ENCODE assay signal across 1 cellular context in genomic region chr2:187509667-187510417, GRCh38.
TF ChIP-seq lines count a peak whose summit lies in the region.

No MANE protein-coding gene starts in this region.

TF ChIP-seq in HepG2, 621 proteins besides CTCF, POLR2A, EP300 and RAD21 (continued from another document and continues in another):
- TF ChIP-seq THAP7 (CRISPR knock-in tag; IDR thresholded peaks at IDR 0.05) (no peak; the same call in 1 of the 2 replicates), MNT (IDR thresholded peaks at IDR 0.05) (peak; percentile 39; the same call in 1 of the 2 replicates), ZNF562 (CRISPR knock-in tag; IDR thresholded peaks at IDR 0.05; ENCODE audit: borderline replicate concordance) (no peak), ATAD3A (CRISPR knock-in tag; IDR thresholded peaks at IDR 0.05) (no peak), ZNF691 (CRISPR knock-in tag; IDR thresholded peaks at IDR 0.05; ENCODE audit: borderline replicate concordance, low read depth) (no peak), MAFF (IDR thresholded peaks at IDR 0.05; ENCODE audit: low read depth, low read length) (peak; percentile 57), ZNF569 (CRISPR knock-in tag; IDR thresholded peaks at IDR 0.05; ENCODE audit: borderline replicate concordance) (no peak), ZSCAN20 (CRISPR knock-in tag; IDR thresholded peaks at IDR 0.05; ENCODE audit: borderline replicate concordance) (no peak), ZNF619 (CRISPR knock-in tag; IDR thresholded peaks at IDR 0.05) (no peak), FOXA3 (CRISPR knock-in tag; IDR thresholded peaks at IDR 0.05) (peak; percentile 98), TFDP1 (CRISPR knock-in tag; IDR thresholded peaks at IDR 0.05; ENCODE audit: borderline replicate concordance) (peak; percentile 45; the same call in 1 of the 2 replicates), ZNF317 (CRISPR knock-in tag; IDR thresholded peaks at IDR 0.05) (0 out of 2 replicates have a peak, but pooled peaks have one; percentile 8), SOX13 (IDR thresholded peaks at IDR 0.05) (peak; percentile 97), SOX13 (CRISPR knock-in tag; conservative IDR thresholded peaks at IDR 0.05 in 1 of 2, IDR thresholded peaks at IDR 0.05 in 1 of 2) (peak in 1 of 2 experiments; percentile 99; a peak in 2 of 4 replicates), ZNF501 (CRISPR knock-in tag; IDR thresholded peaks at IDR 0.05) (no peak), ZBTB4 (CRISPR knock-in tag; IDR thresholded peaks at IDR 0.05; ENCODE audit: borderline replicate concordance) (no peak), SATB2 (CRISPR knock-in tag; IDR thresholded peaks at IDR 0.05) (no peak), FOXP4 (CRISPR knock-in tag; IDR thresholded peaks at IDR 0.05) (peak; percentile 100), ZNF597 (CRISPR knock-in tag; IDR thresholded peaks at IDR 0.05) (no peak), ERF (CRISPR knock-in tag; IDR thresholded peaks at IDR 0.05) (peak; percentile 87), TOPORS (CRISPR knock-in tag; IDR thresholded peaks at IDR 0.05) (no peak), ZNF614 (CRISPR knock-in tag; IDR thresholded peaks at IDR 0.05; ENCODE audit: borderline replicate concordance) (peak; percentile 67), DR1 (CRISPR knock-in tag; IDR thresholded peaks at IDR 0.05) (no peak), ZNF33A (CRISPR knock-in tag; IDR thresholded peaks at IDR 0.05; ENCODE audit: borderline replicate concordance) (no peak), NCOR1 (IDR thresholded peaks at IDR 0.05; ENCODE audit: borderline replicate concordance, low read length) (peak; percentile 93; the same call in 1 of the 2 replicates), CCAR2 (optimal IDR thresholded peaks at IDR 0.05; ENCODE audit: low read depth, low read length) (no peak), FOSL2 (CRISPR knock-in tag; IDR thresholded peaks at IDR 0.05) (peak; percentile 90), MEF2D (CRISPR knock-in tag; IDR thresholded peaks at IDR 0.05) (peak; percentile 99), E2F1 (CRISPR knock-in tag; IDR thresholded peaks at IDR 0.05) (no peak), RXRB (CRISPR knock-in tag; IDR thresholded peaks at IDR 0.05; ENCODE audit: borderline replicate concordance) (peak; percentile 90), RBAK (CRISPR knock-in tag; IDR thresholded peaks at IDR 0.05) (no peak), ZNF530 (CRISPR knock-in tag; IDR thresholded peaks at IDR 0.05; ENCODE audit: low read depth) (no peak), ZNF503 (CRISPR knock-in tag; IDR thresholded peaks at IDR 0.05) (peak; percentile 100), ZNF800 (CRISPR knock-in tag; IDR thresholded peaks at IDR 0.05) (no peak), ZNF430 (CRISPR knock-in tag; IDR thresholded peaks at IDR 0.05) (peak; percentile 78), ZNF292 (CRISPR knock-in tag; IDR thresholded peaks at IDR 0.05; ENCODE audit: borderline replicate concordance, low read depth) (no peak), ZNF572 (CRISPR knock-in tag; IDR thresholded peaks at IDR 0.05) (no peak), ZNF792 (CRISPR knock-in tag; IDR thresholded peaks at IDR 0.05) (peak; percentile 80; the same call in 1 of the 2 replicates), HOXD1 (CRISPR knock-in tag; IDR thresholded peaks at IDR 0.05) (peak; percentile 96), ZNF12 (CRISPR knock-in tag; IDR thresholded peaks at IDR 0.05) (no peak), ZC3H13 (CRISPR knock-in tag; IDR thresholded peaks at IDR 0.05) (no peak), RARG (CRISPR knock-in tag; IDR thresholded peaks at IDR 0.05; ENCODE audit: low read depth) (no peak), ATF4 (CRISPR knock-in tag; IDR thresholded peaks at IDR 0.05) (peak in 1 of 2 experiments; percentile 83; a peak in 2 of 4 replicates), ZNF704 (CRISPR knock-in tag; IDR thresholded peaks at IDR 0.05; ENCODE audit: borderline replicate concordance) (no peak), ZNF34 (CRISPR knock-in tag; IDR thresholded peaks at IDR 0.05; ENCODE audit: borderline replicate concordance) (no peak), ZNF720 (CRISPR knock-in tag; IDR thresholded peaks at IDR 0.05) (no peak), ZFP36 (IDR thresholded peaks at IDR 0.05; ENCODE audit: borderline replicate concordance, low read depth, low read length, partially characterized antibody) (no peak)
